Comparison of ENCODE assay signal across 8 cellular contexts in the genomic region with DNA sequence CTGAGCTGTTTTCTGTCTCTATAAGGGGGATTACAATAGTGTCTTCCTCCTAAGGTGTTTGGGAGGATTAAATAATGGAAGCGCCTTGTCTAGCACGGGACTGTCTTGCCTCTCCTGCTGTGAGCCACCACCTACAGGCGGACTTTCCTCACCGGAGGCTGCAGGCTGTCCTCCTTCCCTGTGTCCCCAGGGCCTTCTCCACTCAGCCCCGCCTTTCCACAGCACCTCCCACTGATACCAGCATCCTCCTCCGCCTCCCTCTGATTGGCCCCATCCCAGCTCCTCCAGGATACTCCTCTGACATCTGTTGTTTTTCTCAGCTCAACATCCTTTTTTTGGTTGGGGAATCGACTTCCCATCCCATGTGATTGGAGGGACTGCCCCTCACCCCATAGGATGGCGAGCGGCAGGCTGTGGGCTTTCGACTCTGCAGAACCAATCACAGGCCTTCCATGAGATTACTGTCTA. TPM values are rescaled to one million over a fixed set of nuclear protein-coding genes. Genes with fewer than 3 reads are reported as not detected.
DNase-seq lines count a peak whose midpoint lies in the region; ATAC-seq and TF ChIP-seq lines count a peak whose summit lies in the region.

No MANE protein-coding gene starts in this region.

- no peaks in the 10 kb centered on the region for H3K4me1 ChIP-seq in RWPE2 (ENCODE audit: insufficient read depth, poor library complexity, severe bottlenecking)

- no peaks in the 10 kb centered on the region for H3K27me3 Mint-ChIP-seq in osteocyte (ENCODE audit: unreplicated experiment)

- H3K9me3 Mint-ChIP-seq in osteocyte (ENCODE audit: unreplicated experiment): no peaks in the 10 kb centered on the region

- H3K4me1 Mint-ChIP-seq in osteocyte (ENCODE audit: unreplicated experiment): peaks cover 24% of the 10 kb centered on the region

- no peaks in the 10 kb centered on the region for H3K36me3 ChIP-seq in RWPE2 (ENCODE audit: low read depth)

- H3K27me3 ChIP-seq in RWPE2 (ENCODE audit: insufficient read depth, poor library complexity, severe bottlenecking): no peaks in the 10 kb centered on the region

- H3K36me3 Mint-ChIP-seq in osteocyte (ENCODE audit: unreplicated experiment): no peaks in the 10 kb centered on the region

- H3K4me3 ChIP-seq in RWPE2 (ENCODE audit: severe bottlenecking): peak overlapping the region; percentile 56

- peak overlapping the region; percentile 81 for H3K4me3 Mint-ChIP-seq in osteocyte (ENCODE audit: unreplicated experiment)

- intact Hi-C loops in cardiac septum (cut with DNase I): no loop called here

- peak; percentile 30 for ATAC-seq in RWPE2 (ENCODE audit: low read depth)

- TF ChIP-seq CTCF in RWPE2 (IDR thresholded peaks at IDR 0.05; ENCODE audit: poor library complexity, severe bottlenecking) (no peak), osteocyte (IDR thresholded peaks at IDR 0.05) (no peak)

- peak; percentile 27 for DNase-seq in NCI-H2107 treated with DMSO at 0.1 percent for 48 hours (lab: John Stamatoyannopoulos, UW; ENCODE audit: unreplicated experiment)
- DNase-seq in NCI-H2107 (lab: John Stamatoyannopoulos, UW): no peak
- peak; percentile 94 for DNase-seq in HuH-7 (ENCODE audit: low spot score)
- DNase-seq in RWPE2 (ENCODE audit: low spot score): no peak
- DNase-seq in amygdala (lab: John Stamatoyannopoulos, UW): peak in 43 of 56 donors; percentile 10 to 91 (median 53)
- DNase-seq in cardiac septum (ENCODE audit: low spot score): peak; percentile 87
- no peak for DNase-seq in osteocyte (ENCODE audit: extremely low spot score, unreplicated experiment)
- DNase-seq in mesenteric fat pad (ENCODE audit: low spot score): no peak

- no peaks in the 10 kb centered on the region for H3K9me3 ChIP-seq in RWPE2 (ENCODE audit: severe bottlenecking)

- peak overlapping the region; percentile 60 for H3K27ac Mint-ChIP-seq in osteocyte (ENCODE audit: unreplicated experiment)

- peak overlapping the region; percentile 51 for H3K27ac ChIP-seq in RWPE2 (ENCODE audit: poor library complexity, severe bottlenecking)

RNA-seq across cellular contexts. Expression of a gene that starts 0.9 kb away (rescaled TPM):
- total RNA-seq in cardiac septum (7.4 TPM), osteocyte (24.7 and 24.8 TPM in 2 replicates), mesenteric fat pad (18.4 TPM)

RNA-seq across cellular contexts. Expression of a gene that starts 22.5 kb away (rescaled TPM):
- total RNA-seq in cardiac septum: 6.2 TPM
- 7.5 and 8.0 TPM in 2 replicates for total RNA-seq in osteocyte
- 14.7 TPM for total RNA-seq in mesenteric fat pad

RNA-seq across cellular contexts. Expression of a gene that starts 35.8 kb away (rescaled TPM):
- 212 TPM for total RNA-seq in cardiac septum
- 381 and 382 TPM in 2 replicates for total RNA-seq in osteocyte
- 197 TPM for total RNA-seq in mesenteric fat pad

RNA-seq across cellular contexts. Expression of a gene that starts 46.9 kb away (rescaled TPM):
- total RNA-seq in cardiac septum (51.8 TPM), osteocyte (61.2 and 61.9 TPM in 2 replicates), mesenteric fat pad (32.9 TPM)

Comparison
In these comparisons a context has a peak if more than half of its experiments do, and no peak if none do; other contexts are left out.
1. DNase-seq: peak in NCI-H2107 treated with DMSO at 0.1 percent for 48 hours (single experiment), HuH-7 (single experiment), amygdala (43 of 56) and cardiac septum (single experiment); none in NCI-H2107 (single experiment), RWPE2 (single experiment), osteocyte (single experiment) and mesenteric fat pad (single experiment).